18 cellular contexts compared by ENCODE assay signal in genomic region chr7:77338260-77338659, GRCh38.
DNase-seq lines count a peak whose midpoint lies in the region; ATAC-seq and TF ChIP-seq lines count a peak whose summit lies in the region.
"Had no signal": no experiment of that assay in that cellular context is flagged by ENCODE, and none has a peak within 500 bp of the region (broad histone marks: within the 10 kb centered on the region; RNA-seq: fewer than 3 reads in every experiment).

No MANE protein-coding gene starts in this region.

- TF ChIP-seq CTCF in NB4 (IDR thresholded peaks at IDR 0.05; ENCODE audit: low read depth, low read length) (no peak), fibroblast of pulmonary artery (IDR thresholded peaks at IDR 0.05; ENCODE audit: low read length, missing control alignments) (no peak), psoas muscle (IDR thresholded peaks at IDR 0.05) (no peak)

- H3K9me3 ChIP-seq in psoas muscle: no peaks in the 10 kb centered on the region
- H3K9me3 ChIP-seq: esophagus squamous epithelium, stomach had no signal

- no peaks in the 10 kb centered on the region for H3K36me3 Mint-ChIP-seq in activated T-helper 17 cell treated with anti-CD3 and anti-CD28 coated beads, Interleukin-2, amount 50 U/mL, for 72 hours (ENCODE audit: low read depth)

- TF ChIP-seq POLR2A in NB4 (IDR thresholded peaks at IDR 0.05; ENCODE audit: extremely low read depth, insufficient read length): no peak

- H3K4me1 ChIP-seq in psoas muscle: peaks cover 16% of the 10 kb centered on the region

- no peaks in the 10 kb centered on the region for H3K27me3 ChIP-seq in psoas muscle (ENCODE audit: insufficient read depth in 3 of 3, low read length in 2 of 3)
- H3K27me3 ChIP-seq: esophagus squamous epithelium, stomach had no signal

- DNase-seq in CMK (ENCODE audit: low read depth): peak; percentile 26
- DNase-seq in NB4 (ENCODE audit: low read depth): peak; percentile 70
- DNase-seq in fibroblast of pulmonary artery (ENCODE audit: low read depth): peak; percentile 22
- DNase-seq in psoas muscle: no peak
- no peak for DNase-seq in occipital lobe (lab: John Stamatoyannopoulos, UW)
- no peak for DNase-seq in T-helper 9 cell
- DNase-seq in substantia nigra (lab: John Stamatoyannopoulos, UW): no peak
- DNase-seq: activated naive CD4-positive, alpha-beta T cell treated with Interleukin-2 at 50 U/mL for 16 hours; CD4-positive, alpha-beta T cell; cortex of kidney; esophagus squamous epithelium; NCI-H1436 treated with DMSO at 0.1 percent for 48 hours; nucleus accumbens; stomach had no signal

- H3K27ac Mint-ChIP-seq in activated T-helper 17 cell treated with anti-CD3 and anti-CD28 coated beads, Interleukin-2, amount 50 U/mL, for 72 hours: no peak overlapping the region
- H3K27ac Mint-ChIP-seq: CD4-positive, alpha-beta T cell had no signal

- H3K9me3 Mint-ChIP-seq in activated T-helper 17 cell treated with anti-CD3 and anti-CD28 coated beads, Interleukin-2, amount 50 U/mL, for 72 hours: no peaks in the 10 kb centered on the region
- H3K9me3 Mint-ChIP-seq: CD4-positive, alpha-beta T cell had no signal

- H3K4me1 Mint-ChIP-seq in activated T-helper 17 cell treated with anti-CD3 and anti-CD28 coated beads, Interleukin-2, amount 50 U/mL, for 72 hours: peaks cover 4% of the 10 kb centered on the region

- H3K4me3 ChIP-seq in NB4 (ENCODE audit: low read depth, low read length): no peak overlapping the region
- H3K4me3 ChIP-seq in fibroblast of pulmonary artery (replicated peaks; ENCODE audit: low read depth, low read length): no peak overlapping the region
- H3K4me3 ChIP-seq in psoas muscle: no peak overlapping the region
- H3K4me3 ChIP-seq: esophagus squamous epithelium, K562, skin epidermis, stomach had no signal

- no peak for ATAC-seq in psoas muscle
- ATAC-seq in activated T-helper 17 cell treated with anti-CD3 and anti-CD28 coated beads, Interleukin-2, amount 50 U/mL, for 72 hours (replicated peaks): no peak
- ATAC-seq: K562, SK-N-SH treated with all-trans-retinoic acid at 6 μM for 48 hours had no signal

- no peak overlapping the region for H3K4me3 Mint-ChIP-seq in activated T-helper 17 cell treated with anti-CD3 and anti-CD28 coated beads, Interleukin-2, amount 50 U/mL, for 72 hours
- H3K4me3 Mint-ChIP-seq: CD4-positive, alpha-beta T cell had no signal

- H3K27me3 Mint-ChIP-seq in activated T-helper 17 cell treated with anti-CD3 and anti-CD28 coated beads, Interleukin-2, amount 50 U/mL, for 72 hours: no peaks in the 10 kb centered on the region
- H3K27me3 Mint-ChIP-seq: CD4-positive, alpha-beta T cell had no signal

- intact Hi-C loops in psoas muscle (cut with DNase I): loop anchor here in 1 of 2 donors (10.0 kb wide), 1 partner anchor 213 kb away; the partner anchor contains the start of gene CCDC146

- H3K27ac ChIP-seq in psoas muscle (peak overlapping the region; percentile 3), substantia nigra (ENCODE audit: low read depth, low read length, poor library complexity, severe bottlenecking) (no peak overlapping the region)
- H3K27ac ChIP-seq: esophagus squamous epithelium, skin epidermis had no signal

- WGBS in psoas muscle, 3 donors: 64 to 78% (median 75%) methylated on average over 4 of the region's 4 CpGs

- H3K36me3 ChIP-seq in psoas muscle (ENCODE audit: insufficient read depth in 1 of 2, low read depth in 1 of 2): no peaks in the 10 kb centered on the region
- H3K36me3 ChIP-seq: esophagus squamous epithelium, stomach had no signal

Comparison
In these comparisons a context has a peak if more than half of its experiments do, and no peak if none do; other contexts are left out.
1. DNase-seq: peak in CMK (single experiment), NB4 (single experiment) and fibroblast of pulmonary artery (single experiment); none in psoas muscle (0 of 2), occipital lobe (single experiment), T-helper 9 cell (single experiment) and substantia nigra (0 of 49).